ENCODE assay signal across 8 cellular contexts in genomic region chr5:139293504-139294371, GRCh38.
DNase-seq lines count a peak whose midpoint lies in the region; ATAC-seq and TF ChIP-seq lines count a peak whose summit lies in the region.

Gene MATR3, plus strand, starts transcription at chr5:139293740. Its CDS starts 13,676 bp downstream, at chr5:139307416.

- ATAC-seq in HG03280 (IDR thresholded peaks at IDR 0.05; ENCODE audit: unreplicated experiment), result peak; percentile 77
- ATAC-seq in central memory CD8-positive, alpha-beta T cell (replicated peaks; ENCODE audit: extremely low read depth, poor library complexity, severe bottlenecking), result peak; percentile 82

- peaks cover 37% of the 10 kb centered on the region for H3K36me3 Mint-ChIP-seq in central memory CD8-positive, alpha-beta T cell (ENCODE audit: insufficient read depth)

- in situ Hi-C loops in GM18951 (cut with MboI; ENCODE audit: low sequenced_read_pairs, unreplicated experiment), result no loop called here

- peaks cover 38% of the 10 kb centered on the region for H3K4me1 Mint-ChIP-seq in central memory CD8-positive, alpha-beta T cell

- H3K9me3 Mint-ChIP-seq in central memory CD8-positive, alpha-beta T cell, result no peaks in the 10 kb centered on the region

- no peaks in the 10 kb centered on the region for H3K27me3 Mint-ChIP-seq in central memory CD8-positive, alpha-beta T cell

- H3K27ac Mint-ChIP-seq in central memory CD8-positive, alpha-beta T cell (ENCODE audit: low read depth), result peak within 1 kb of the TSS; percentile 96

- peak; percentile 92 for TF ChIP-seq POLR2A in GM18951 (IDR thresholded peaks at IDR 0.05; ENCODE audit: extremely low read depth, insufficient read depth, insufficient read length)

- peak; percentile 98 for DNase-seq in AG08395 (ENCODE audit: low spot score)
- DNase-seq in NCI-H446 (lab: John Stamatoyannopoulos, UW), result peak; percentile 90 to 97
- peak; percentile 83 for DNase-seq in activated CD4-positive, CD25-positive, alpha-beta regulatory T cell treated with anti-CD3 and anti-CD28 coated beads, Interleukin-2, amount 50 U/mL, for 16 hours (ENCODE audit: low read depth, low spot score)
- DNase-seq in central memory CD8-positive, alpha-beta T cell (ENCODE audit: low spot score in 2 of 2), result peak; percentile 84 to 87
- DNase-seq in iris pigment epithelial cell (ENCODE audit: low read depth), result peak; percentile 96
- peak; percentile 93 for DNase-seq in stimulated activated CD4-positive, alpha-beta T cell treated with anti-CD3 and anti-CD28 coated beads, Interleukin-12 subunit alpha, Interleukin-12 subunit beta, amount 100 ng/mL, for 4 hours

- H3K4me3 Mint-ChIP-seq in central memory CD8-positive, alpha-beta T cell, result peak within 1 kb of the TSS; percentile 97

Comparison
In these comparisons a context has a peak if more than half of its experiments do, and no peak if none do; other contexts are left out.
1. Peak in every context shown above with its lines: DNase-seq and ATAC-seq.